23 cellular contexts compared by ENCODE assay signal in the genomic region with DNA sequence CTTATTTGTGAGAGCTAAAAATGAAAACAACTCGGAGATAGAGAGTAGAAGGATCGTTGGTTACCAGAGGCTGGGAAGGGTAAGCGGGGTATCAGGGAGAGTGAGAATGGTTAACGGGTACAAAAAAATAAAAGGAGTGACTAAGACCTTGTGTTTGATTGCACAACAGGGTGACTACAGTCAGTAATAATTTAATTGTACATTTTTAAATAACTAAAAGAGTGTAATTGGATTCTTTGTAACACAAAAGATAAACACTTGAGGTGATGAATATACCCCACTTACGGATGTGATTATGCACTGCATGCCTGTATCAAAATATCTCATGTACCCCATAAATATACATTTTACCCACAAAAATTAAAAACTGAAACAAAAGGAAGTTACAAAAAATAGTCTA.
"Had no signal": no experiment of that assay in that cellular context is flagged by ENCODE, and none has a peak within 500 bp of the region (broad histone marks: within the 10 kb centered on the region; RNA-seq: fewer than 3 reads in every experiment).

No MANE protein-coding gene starts in this region.

- H3K27ac ChIP-seq: brain microvascular endothelial cell, colonic mucosa, esophagus squamous epithelium, hepatocyte, neural progenitor cell, stomach, testis, uterus, VCaP had no signal

- H3K9ac ChIP-seq: neural progenitor cell had no signal

- H3K4me3 ChIP-seq: colonic mucosa, esophagus squamous epithelium, hepatocyte, neural progenitor cell, smooth muscle cell, stomach, testis, uterus had no signal

- DNase-seq: activated CD4-positive, alpha-beta T cell treated with anti-CD3 and anti-CD28 coated beads, Interleukin-2, amount 10 ng/mL, durations not matched to agents 7 days and 5 days; activated CD4-positive, CD25-positive, alpha-beta regulatory T cell treated with anti-CD3 and anti-CD28 coated beads, Interleukin-2, amount 50 U/mL, for 72 hours; activated CD8-positive, alpha-beta T cell treated with anti-CD3 and anti-CD28 coated beads, Interleukin-2, amount 10 ng/mL, durations not matched to agents 7 days and 5 days; activated gamma-delta T cell treated with Interleukin-2 at 50 U/mL for 16 hours; aorta; brain microvascular endothelial cell; colonic mucosa; esophagus squamous epithelium; foreskin melanocyte; glutamatergic neuron; left ventricle myocardium superior; mammary epithelial cell; naive thymus-derived CD8-positive, alpha-beta T cell; posterior cingulate gyrus; stimulated activated CD4-positive, alpha-beta T cell treated with anti-CD3 and anti-CD28 coated beads, Interleukin-15, amount 100 ng/mL, for 24 hours; stomach; testis; trophoblast cell; uterus had no signal

- H3K4me2 ChIP-seq: hepatocyte, neural progenitor cell, smooth muscle cell had no signal

- H3K9me3 ChIP-seq: colonic mucosa, esophagus squamous epithelium, testis, uterus had no signal

- H3K4me1 ChIP-seq: colonic mucosa, esophagus squamous epithelium, neural progenitor cell, stomach, uterus had no signal

- H3K27me3 ChIP-seq: brain microvascular endothelial cell, colonic mucosa, esophagus squamous epithelium, hepatocyte, neural progenitor cell, stomach, testis, uterus had no signal

- H2AFZ ChIP-seq: hepatocyte, neural progenitor cell had no signal

- H3K36me3 ChIP-seq: colonic mucosa, neural progenitor cell, uterus had no signal
